In genomic region chr4:27000820-27001219, GRCh38 we compare ENCODE assay signal across 9 cellular contexts.
A peak's percentile ranks its signal among the peaks of the same experiment; 100 is the strongest.
DNase-seq lines count a peak whose midpoint lies in the region; ATAC-seq and TF ChIP-seq lines count a peak whose summit lies in the region.
"Had no signal": no experiment of that assay in that cellular context is flagged by ENCODE, and none has a peak within 500 bp of the region (broad histone marks: within the 10 kb centered on the region; RNA-seq: fewer than 3 reads in every experiment).

No MANE protein-coding gene starts in this region.

- peak overlapping the region in 6 of 10 donors; percentile 9 to 67 (median 30) for H3K27ac Mint-ChIP-seq in naive thymus-derived CD8-positive, alpha-beta T cell

- peak in 4 of 6 experiments; percentile 28 to 46 (median 40) for TF ChIP-seq CTCF in Peyer's patch (IDR thresholded peaks at IDR 0.05)

- peaks cover 0 to 31% (median 0%) of the 10 kb centered on the region in 3 donors for H3K36me3 Mint-ChIP-seq in naive thymus-derived CD8-positive, alpha-beta T cell

- peak; percentile 0 to 30 for DNase-seq in NCI-H526 (lab: John Stamatoyannopoulos, UW)
- DNase-seq in NCI-H526 treated with DMSO at 0.1 percent for 48 hours (lab: John Stamatoyannopoulos, UW): no peak
- DNase-seq in Peyer's patch: no peak
- DNase-seq in naive thymus-derived CD8-positive, alpha-beta T cell: peak in 3 of 10 donors; percentile 17 to 42 (median 29)
- DNase-seq in stimulated activated CD8-positive, alpha-beta memory T cell treated with anti-CD3 and anti-CD28 coated beads, Interleukin-4, amount 100 ng/mL, for 48 hours: no peak
- DNase-seq in Right ventricle myocardium inferior (ENCODE audit: missing footprints): no peak
- no peak for DNase-seq in right cardiac atrium

- no peaks in the 10 kb centered on the region for H3K27me3 Mint-ChIP-seq in naive thymus-derived CD8-positive, alpha-beta T cell

- H3K4me3 Mint-ChIP-seq in naive thymus-derived CD8-positive, alpha-beta T cell: no peak overlapping the region

- POLR2A ChIA-PET in naive thymus-derived CD8-positive, alpha-beta T cell (lab: Charles Lee): interaction anchor here (1.0 kb wide), 1 partner anchor 143 kb away, joined by 4 read pairs; no protein-coding TSS in a partner anchor

- TF ChIP-seq POLR2A in Peyer's patch (IDR thresholded peaks at IDR 0.05): no peak

- H3K9me3 ChIP-seq in Peyer's patch: no peaks in the 10 kb centered on the region
- H3K9me3 ChIP-seq in right cardiac atrium (ENCODE audit: control insufficient read depth, low read length): no peaks in the 10 kb centered on the region
- H3K9me3 ChIP-seq: BLaER1 had no signal

- peaks cover 10 to 55% (median 41%) of the 10 kb centered on the region in 4 donors for H3K4me1 Mint-ChIP-seq in naive thymus-derived CD8-positive, alpha-beta T cell

- H3K27ac ChIP-seq in Peyer's patch (no peak overlapping the region), right cardiac atrium (ENCODE audit: low read length) (no peak overlapping the region)
- H3K27ac ChIP-seq: BLaER1 had no signal

- H3K4me1 ChIP-seq in Peyer's patch (no peaks in the 10 kb centered on the region), right cardiac atrium (ENCODE audit: control insufficient read depth, insufficient read depth, low read length) (no peaks in the 10 kb centered on the region)

- intact Hi-C loops in Right ventricle myocardium inferior (cut with DNase I): no loop called here
- intact Hi-C loops in right cardiac atrium (cut with DNase I): loop anchor here in 2 of 4 donors (10.0 kb wide), 2 partner anchors 136 to 666 kb away; partner anchors contain the start of gene STIM2 (in 1 of the 2)

- ATAC-seq in HG02588 (IDR thresholded peaks at IDR 0.05; ENCODE audit: unreplicated experiment) (peak; percentile 70), Right ventricle myocardium inferior (no peak), right cardiac atrium (no peak)
- ATAC-seq in naive thymus-derived CD8-positive, alpha-beta T cell: peak; percentile 84 to 92

- H3K4me3 ChIP-seq in Peyer's patch (no peak overlapping the region), right cardiac atrium (ENCODE audit: low read length) (no peak overlapping the region)
- H3K4me3 ChIP-seq: BLaER1 had no signal

- H3K27me3 ChIP-seq in Peyer's patch (no peaks in the 10 kb centered on the region), right cardiac atrium (ENCODE audit: control insufficient read depth, insufficient read depth) (no peaks in the 10 kb centered on the region)
- H3K27me3 ChIP-seq: BLaER1 had no signal

- H3K36me3 ChIP-seq in Peyer's patch: peaks cover 0 to 3% (median 0%) of the 10 kb centered on the region in 3 donors

- no peaks in the 10 kb centered on the region for H3K9me3 Mint-ChIP-seq in naive thymus-derived CD8-positive, alpha-beta T cell

- WGBS in right cardiac atrium: 100% methylated on average over 1 of the region's 1 CpG

Comparison
In these comparisons a context has a peak if more than half of its experiments do, and no peak if none do; other contexts are left out.
1. DNase-seq: peak in NCI-H526 (2 of 2); none in NCI-H526 treated with DMSO at 0.1 percent for 48 hours (single experiment), Peyer's patch (0 of 3), stimulated activated CD8-positive, alpha-beta memory T cell treated with anti-CD3 and anti-CD28 coated beads, Interleukin-4, amount 100 ng/mL, for 48 hours (single experiment), Right ventricle myocardium inferior (single experiment) and right cardiac atrium (0 of 3).
2. ATAC-seq: peak in HG02588 (single experiment) and naive thymus-derived CD8-positive, alpha-beta T cell (2 of 2); none in Right ventricle myocardium inferior (single experiment) and right cardiac atrium (0 of 2).